In the genomic region with DNA sequence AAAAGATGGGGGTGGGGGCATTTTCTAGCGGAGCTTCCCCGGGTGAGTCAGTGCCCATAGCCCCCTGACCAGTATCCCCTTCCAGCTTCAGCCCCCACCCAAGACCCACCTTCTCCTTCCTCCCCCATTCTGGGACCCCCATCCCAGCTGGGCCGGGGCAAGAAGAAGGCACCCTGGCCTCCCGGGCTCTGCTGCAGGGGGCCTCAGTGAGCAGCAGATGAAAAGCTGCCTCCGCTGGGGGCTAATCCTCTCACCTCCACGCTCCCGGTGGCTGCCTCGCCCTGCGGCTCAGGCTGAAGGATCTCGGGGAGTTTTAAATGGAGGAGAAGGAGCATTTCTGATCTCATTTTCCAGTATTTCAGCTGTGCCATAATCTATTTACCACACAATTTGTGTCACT, we compare ENCODE assay signal across 9 cellular contexts.
DNase-seq lines count a peak whose midpoint lies in the region; ATAC-seq and TF ChIP-seq lines count a peak whose summit lies in the region.
"Had no signal": no experiment of that assay in that cellular context is flagged by ENCODE, and none has a peak within 500 bp of the region (broad histone marks: within the 10 kb centered on the region; RNA-seq: fewer than 3 reads in every experiment).

No MANE protein-coding gene starts in this region.

- H3K36me3 Mint-ChIP-seq in CD4-positive, alpha-beta T cell (ENCODE audit: low read depth): no peaks in the 10 kb centered on the region

- H3K4me3 ChIP-seq in osteoblast (ENCODE audit: insufficient read depth, low read length) (peak overlapping the region; percentile 43), tibial artery (no peak overlapping the region), MM.1S (ENCODE audit: low read length) (no peak overlapping the region)

- H3K4me1 ChIP-seq in osteoblast (ENCODE audit: insufficient read depth, low read length) (peaks cover 15% of the 10 kb centered on the region), tibial artery (peaks cover 0 to 11% (median 3%) of the 10 kb centered on the region in 4 donors), MM.1S (ENCODE audit: low read length) (no peaks in the 10 kb centered on the region)

- no peaks in the 10 kb centered on the region for H3K79me2 ChIP-seq in osteoblast (ENCODE audit: insufficient read depth, low read length)
- no peaks in the 10 kb centered on the region for H3K79me2 ChIP-seq in MM.1S (ENCODE audit: low read length)

- H3K9me2 ChIP-seq in MM.1S (replicated peaks; ENCODE audit: insufficient read depth, low read length): no peaks in the 10 kb centered on the region

- TF ChIP-seq CTCF in CD4-positive, alpha-beta T cell (IDR thresholded peaks at IDR 0.05): peak; percentile 57
- TF ChIP-seq CTCF in osteoblast (IDR thresholded peaks at IDR 0.05; ENCODE audit: extremely low read depth, low read depth, low read length): no peak
- no peak for TF ChIP-seq CTCF in tibial artery (IDR thresholded peaks at IDR 0.05)
- TF ChIP-seq CTCF in MM.1S (IDR thresholded peaks at IDR 0.05; ENCODE audit: low read length): no peak

- no peak overlapping the region for H3K27ac ChIP-seq in CD4-positive, alpha-beta T cell (ENCODE audit: low read depth, low read length)
- H3K27ac ChIP-seq in osteoblast (ENCODE audit: low read depth, low read length) (no peak overlapping the region), tibial artery (no peak overlapping the region), MM.1S (ENCODE audit: low read length) (no peak overlapping the region)

- peak overlapping the region; percentile 72 for H3K4me2 ChIP-seq in osteoblast (ENCODE audit: insufficient read depth, low read length)
- no peak overlapping the region for H3K4me2 ChIP-seq in MM.1S (ENCODE audit: low read depth, low read length)

- no peaks in the 10 kb centered on the region for H3K36me3 ChIP-seq in osteoblast (ENCODE audit: insufficient read depth, low read length)
- H3K36me3 ChIP-seq in tibial artery: no peaks in the 10 kb centered on the region
- H3K36me3 ChIP-seq in MM.1S (replicated peaks; ENCODE audit: insufficient read depth, low read length): no peaks in the 10 kb centered on the region

- H3K9ac ChIP-seq in MM.1S (ENCODE audit: low read length): no peak overlapping the region

- no peaks in the 10 kb centered on the region for H3K9me3 Mint-ChIP-seq in CD4-positive, alpha-beta T cell

- no peaks in the 10 kb centered on the region for H4K20me1 ChIP-seq in osteoblast (ENCODE audit: insufficient read depth, low read length)
- no peaks in the 10 kb centered on the region for H4K20me1 ChIP-seq in MM.1S (ENCODE audit: insufficient read depth, low read length)

- no peaks in the 10 kb centered on the region for H3F3A ChIP-seq in MM.1S (ENCODE audit: insufficient read depth, low read length)

- peak overlapping the region; percentile 77 for H3K27ac Mint-ChIP-seq in CD4-positive, alpha-beta T cell

- CTCF ChIA-PET in CD4-positive, alpha-beta T cell (lab: Charles Lee): interaction anchor here (0.6 to 2.3 kb wide), 3 partner anchors 313 to 372 kb away, joined by 3 to 13 read pairs (median 5); a partner anchor contains a TSS

- POLR2A ChIA-PET in CD4-positive, alpha-beta T cell (lab: Charles Lee): interaction anchor here (0.7 to 3.4 kb wide), 9 partner anchors 22 to 375 kb away, joined by 3 to 43 read pairs (median 4); a partner anchor contains a TSS

- DNase-seq in CD4-positive, alpha-beta T cell: peak; percentile 17 to 51 (median 35)
- DNase-seq in SK-N-DZ (ENCODE audit: low spot score): peak; percentile 53
- DNase-seq in activated effector memory CD4-positive, alpha-beta T cell treated with anti-CD3 and anti-CD28 coated beads, Interleukin-2, amount 50 U/mL, for 16 hours: peak; percentile 84
- DNase-seq in osteoblast (ENCODE audit: insufficient read length, low spot score, missing footprints): no peak
- no peak for DNase-seq in tibial artery
- DNase-seq in HT-29 (ENCODE audit: low spot score): no peak
- no peak for DNase-seq in MM.1S
- DNase-seq: NCI-H748 treated with DMSO at 0.1 percent for 48 hours had no signal

- H2AFZ ChIP-seq in osteoblast (ENCODE audit: low read length): no peak overlapping the region
- H2AFZ ChIP-seq in MM.1S (ENCODE audit: low read length): no peak overlapping the region

- intact Hi-C loops in CD4-positive, alpha-beta T cell (cut with DNase I, micrococcal nuclease): loop anchor here (2.0 to 10.0 kb wide), 3 partner anchors 22 to 367 kb away; no protein-coding TSS in a partner anchor
- intact Hi-C loops in tibial artery (cut with DNase I; ENCODE audit: low total_unique reads): no loop called here

- H3K4me1 Mint-ChIP-seq in CD4-positive, alpha-beta T cell (ENCODE audit: low read depth): peaks cover 20% of the 10 kb centered on the region

- H3K27me3 Mint-ChIP-seq in CD4-positive, alpha-beta T cell: no peaks in the 10 kb centered on the region

- H3K27me3 ChIP-seq in CD4-positive, alpha-beta T cell (ENCODE audit: control insufficient read depth, insufficient read depth, low read length): no peaks in the 10 kb centered on the region
- H3K27me3 ChIP-seq in osteoblast (ENCODE audit: insufficient read depth, low read length) (peaks cover 30% of the 10 kb centered on the region), tibial artery (peaks cover 0 to 8% of the 10 kb centered on the region in 2 donors), MM.1S (replicated peaks; ENCODE audit: insufficient read depth, low read length) (no peaks in the 10 kb centered on the region; the same call in 1 of the 2 replicates)

- peak overlapping the region; percentile 68 for H3K4me3 Mint-ChIP-seq in CD4-positive, alpha-beta T cell

- peak; percentile 50 for ATAC-seq in CD4-positive, alpha-beta T cell (ENCODE audit: poor library complexity)
- no peak for ATAC-seq in GM19463 (IDR thresholded peaks at IDR 0.05; ENCODE audit: unreplicated experiment)

- H3K9me3 ChIP-seq in CD4-positive, alpha-beta T cell (ENCODE audit: control insufficient read depth, low read length): no peaks in the 10 kb centered on the region
- H3K9me3 ChIP-seq in osteoblast (ENCODE audit: low read depth, low read length) (no peaks in the 10 kb centered on the region), tibial artery (no peaks in the 10 kb centered on the region), MM.1S (replicated peaks; ENCODE audit: insufficient read depth, low read length) (no peaks in the 10 kb centered on the region)

Comparison
In these comparisons a context has a peak if more than half of its experiments do, and no peak if none do; other contexts are left out.
1. DNase-seq: peak in CD4-positive, alpha-beta T cell (10 of 10), SK-N-DZ (single experiment) and activated effector memory CD4-positive, alpha-beta T cell treated with anti-CD3 and anti-CD28 coated beads, Interleukin-2, amount 50 U/mL, for 16 hours (single experiment); none in osteoblast (single experiment), tibial artery (0 of 2), HT-29 (single experiment) and MM.1S (single experiment).